12 cellular contexts compared by ENCODE assay signal in genomic region chr13:39016087-39016486, GRCh38. TPM values are rescaled to one million over a fixed set of nuclear protein-coding genes. Genes with fewer than 3 reads are reported as not detected.
DNase-seq lines count a peak whose midpoint lies in the region; ATAC-seq and TF ChIP-seq lines count a peak whose summit lies in the region.
"Had no signal": no experiment of that assay in that cellular context is flagged by ENCODE, and none has a peak within 500 bp of the region (broad histone marks: within the 10 kb centered on the region; RNA-seq: fewer than 3 reads in every experiment).

No MANE protein-coding gene starts in this region.

- H3K27me3 Mint-ChIP-seq in activated T-cell treated with anti-CD3 and anti-CD28 coated beads, Interleukin-2, amount 50 U/mL, for 24 hours: no peaks in the 10 kb centered on the region
- no peaks in the 10 kb centered on the region for H3K27me3 Mint-ChIP-seq in endodermal cell (ENCODE audit: insufficient read depth)

- DNase-seq in activated T-cell treated with anti-CD3 and anti-CD28 coated beads, Interleukin-2, amount 50 U/mL, for 24 hours: no peak
- no peak for DNase-seq in activated T-cell treated with anti-CD3 and anti-CD28 coated beads, Interleukin-2, amount 50 U/mL, for 1 hour
- no peak for DNase-seq in stimulated activated effector memory CD8-positive, alpha-beta T cell treated with anti-CD3 and anti-CD28 coated beads, Interleukin-12 subunit alpha, Interleukin-12 subunit beta, amount 100 ng/mL, for 72 hours (ENCODE audit: low spot score in 2 of 2)
- no peak for DNase-seq in NCI-H2081 treated with DMSO at 0.1 percent for 48 hours (lab: John Stamatoyannopoulos, UW)
- no peak for DNase-seq in T1000 (lab: John Stamatoyannopoulos, UW)
- DNase-seq in endodermal cell: no peak
- DNase-seq: spleen had no signal

- H3K4me3 Mint-ChIP-seq in activated T-cell treated with anti-CD3 and anti-CD28 coated beads, Interleukin-2, amount 50 U/mL, for 24 hours: no peak overlapping the region
- H3K4me3 Mint-ChIP-seq in stimulated activated effector memory CD8-positive, alpha-beta T cell treated with anti-CD3 and anti-CD28 coated beads, Interleukin-12 subunit alpha, Interleukin-12 subunit beta, amount 100 ng/mL, for 72 hours: no peak overlapping the region
- H3K4me3 Mint-ChIP-seq in endodermal cell: no peak overlapping the region

- no peak overlapping the region for H3K4me3 ChIP-seq in endodermal cell (ENCODE audit: low read length)
- H3K4me3 ChIP-seq: spleen had no signal

- H3K4me1 Mint-ChIP-seq in activated T-cell treated with anti-CD3 and anti-CD28 coated beads, Interleukin-2, amount 50 U/mL, for 24 hours (ENCODE audit: low read depth): peaks cover 6% of the 10 kb centered on the region
- H3K4me1 Mint-ChIP-seq in stimulated activated effector memory CD8-positive, alpha-beta T cell treated with anti-CD3 and anti-CD28 coated beads, Interleukin-12 subunit alpha, Interleukin-12 subunit beta, amount 100 ng/mL, for 72 hours: peaks cover 29% of the 10 kb centered on the region
- no peaks in the 10 kb centered on the region for H3K4me1 Mint-ChIP-seq in endodermal cell

- H3K9ac ChIP-seq in endodermal cell (ENCODE audit: extremely low read depth, low read length, poor library complexity, severe bottlenecking): no peak overlapping the region

- 83% methylated on average over 1 of the region's 1 CpG for WGBS in endodermal cell (ENCODE audit: insufficient coverage in 1 of 2, insufficient read length in 1 of 2), 2 experiments

- no peaks in the 10 kb centered on the region for H3K9me3 Mint-ChIP-seq in activated T-cell treated with anti-CD3 and anti-CD28 coated beads, Interleukin-2, amount 50 U/mL, for 24 hours
- no peaks in the 10 kb centered on the region for H3K9me3 Mint-ChIP-seq in stimulated activated effector memory CD8-positive, alpha-beta T cell treated with anti-CD3 and anti-CD28 coated beads, Interleukin-12 subunit alpha, Interleukin-12 subunit beta, amount 100 ng/mL, for 72 hours
- no peaks in the 10 kb centered on the region for H3K9me3 Mint-ChIP-seq in endodermal cell

- H3K27me3 ChIP-seq in endodermal cell (ENCODE audit: control insufficient read depth, insufficient read depth, low read length, poor library complexity, severe bottlenecking): no peaks in the 10 kb centered on the region
- H3K27me3 ChIP-seq: spleen had no signal

- no peaks in the 10 kb centered on the region for H3K4me1 ChIP-seq in endodermal cell (ENCODE audit: control insufficient read depth, insufficient read depth, low read length)
- H3K4me1 ChIP-seq: spleen had no signal

- ATAC-seq in GM21723 (IDR thresholded peaks at IDR 0.05; ENCODE audit: unreplicated experiment): peak; percentile 73
- peak; percentile 79 for ATAC-seq in HG03342 (IDR thresholded peaks at IDR 0.05; ENCODE audit: unreplicated experiment)
- peak; percentile 98 for ATAC-seq in stimulated activated effector memory CD8-positive, alpha-beta T cell treated with anti-CD3 and anti-CD28 coated beads, Interleukin-12 subunit alpha, Interleukin-12 subunit beta, amount 100 ng/mL, for 72 hours

- no peak overlapping the region for H3K27ac ChIP-seq in endodermal cell (ENCODE audit: low read depth, low read length)
- H3K27ac ChIP-seq: epithelial cell of prostate, spleen had no signal

- no peaks in the 10 kb centered on the region for H3K9me3 ChIP-seq in endodermal cell (ENCODE audit: control insufficient read depth, low read length)
- H3K9me3 ChIP-seq: spleen had no signal

- peaks cover 69% of the 10 kb centered on the region for H3K36me3 ChIP-seq in endodermal cell (ENCODE audit: control insufficient read depth, insufficient read depth, low read length)

- no peak for TF ChIP-seq CTCF in endodermal cell (conservative IDR thresholded peaks at IDR 0.05)

- peak overlapping the region; percentile 40 for H3K27ac Mint-ChIP-seq in activated T-cell treated with anti-CD3 and anti-CD28 coated beads, Interleukin-2, amount 50 U/mL, for 24 hours
- no peak overlapping the region for H3K27ac Mint-ChIP-seq in stimulated activated effector memory CD8-positive, alpha-beta T cell treated with anti-CD3 and anti-CD28 coated beads, Interleukin-12 subunit alpha, Interleukin-12 subunit beta, amount 100 ng/mL, for 72 hours
- H3K27ac Mint-ChIP-seq in endodermal cell: no peak overlapping the region

- peaks cover 89% of the 10 kb centered on the region for H3K36me3 Mint-ChIP-seq in activated T-cell treated with anti-CD3 and anti-CD28 coated beads, Interleukin-2, amount 50 U/mL, for 24 hours (ENCODE audit: low read depth)
- peaks cover 99% of the 10 kb centered on the region for H3K36me3 Mint-ChIP-seq in stimulated activated effector memory CD8-positive, alpha-beta T cell treated with anti-CD3 and anti-CD28 coated beads, Interleukin-12 subunit alpha, Interleukin-12 subunit beta, amount 100 ng/mL, for 72 hours
- H3K36me3 Mint-ChIP-seq in endodermal cell (ENCODE audit: low read depth): peaks cover 51% of the 10 kb centered on the region

RNA-seq across cellular contexts. Expression of gene PROSER1, which starts 21.8 kb away (rescaled TPM):
- 10 to 100 TPM; 54.0 to 62.1 TPM for total RNA-seq in endodermal cell
- 52.4 TPM for polyA plus RNA-seq in endodermal cell (2013, experiment 1 of 2)
- polyA plus RNA-seq in endodermal cell (2013, experiment 2 of 2): 45.0 TPM

RNA-seq across cellular contexts. Expression of gene NHLRC3, which starts 22.2 kb away (rescaled TPM):
- 10 to 100 TPM; 13.7 to 23.4 TPM for total RNA-seq in endodermal cell
- 23.2 TPM for polyA plus RNA-seq in endodermal cell (2013, experiment 1 of 2)
- 18.3 TPM for polyA plus RNA-seq in endodermal cell (2013, experiment 2 of 2)

RNA-seq across cellular contexts. Expression of gene STOML3, which starts 25.5 kb away (rescaled TPM):
- total RNA-seq in endodermal cell: not detected
- polyA plus RNA-seq in endodermal cell (2013, experiment 1 of 2): 0.46 TPM
- 0.41 TPM for polyA plus RNA-seq in endodermal cell (2013, experiment 2 of 2)
- total RNA-seq: M059J; spleen; T-helper 1 cell treated with Interleukin-12 subunit alpha and Interleukin-12 subunit beta and Interleukin-4 antibody, amounts not matched to agents 30 ng/mL and 1 ng/mL, for 36 hours had no signal
- polyA plus RNA-seq: spleen had no signal
